In genomic region chrX:71669947-71670346, GRCh38 we compare ENCODE assay signal across 7 cellular contexts. TPM values are rescaled to one million over a fixed set of nuclear protein-coding genes. Genes with fewer than 3 reads are reported as not detected.
DNase-seq lines count a peak whose midpoint lies in the region; ATAC-seq and TF ChIP-seq lines count a peak whose summit lies in the region.
"Not testable (repeated sequence)": the region's sequence is repeated elsewhere in the genome, so short reads cannot be mapped to it uniquely, and the experiment has no call there.

No MANE protein-coding gene starts in this region.

- peaks cover 13% of the 10 kb centered on the region for H3K27me3 Mint-ChIP-seq in nephron (ENCODE audit: low read depth)

- H3K4me1 Mint-ChIP-seq in nephron: not testable (repeated sequence)

- not testable (repeated sequence) for H3K27ac Mint-ChIP-seq in nephron

- ATAC-seq in HG02642 (IDR thresholded peaks at IDR 0.05; ENCODE audit: poor library complexity, unreplicated experiment) (peak; percentile 52), left cardiac atrium (peak; percentile 71)

- not testable (repeated sequence) for H3K4me3 ChIP-seq in cardiac fibroblast (replicated peaks in 1 of 2; ENCODE audit: low read depth in 2 of 2, low read length in 2 of 2)

- intact Hi-C loops in left cardiac atrium (cut with DNase I): not testable (repeated sequence)

- H3K9me3 Mint-ChIP-seq in nephron: peaks cover 15% of the 10 kb centered on the region

- DNase-seq in GDM1 (lab: John Stamatoyannopoulos, UW): peak; percentile 12
- peak; percentile 42 to 72 for DNase-seq in NCI-H524 (lab: John Stamatoyannopoulos, UW)
- DNase-seq in activated CD4-positive, alpha-beta T cell treated with anti-CD3 and anti-CD28 coated beads for 48 hours: peak; percentile 51
- DNase-seq in cardiac fibroblast (ENCODE audit: low read depth in 2 of 2): peak in 1 of 2 donors; percentile 12
- DNase-seq in left cardiac atrium: not testable (repeated sequence)

- not testable (repeated sequence) for H3K36me3 Mint-ChIP-seq in nephron (ENCODE audit: low read depth)

- not testable (repeated sequence) for H3K4me3 Mint-ChIP-seq in nephron

- TF ChIP-seq CTCF in cardiac fibroblast (IDR thresholded peaks at IDR 0.05; ENCODE audit: low read depth, low read length) (peak; percentile 31), nephron (IDR thresholded peaks at IDR 0.05; ENCODE audit: unreplicated experiment in 3 of 3) (peak; percentile 41 to 49 (median 41))

RNA-seq across cellular contexts. Expression of gene CXorf49, which starts 48.1 kb away (rescaled TPM):
- total RNA-seq in left cardiac atrium: not detected

RNA-seq across cellular contexts. Expression of gene CXCR3, which starts 51.6 kb away (rescaled TPM):
- under 1 TPM; 0.24 to 0.82 TPM for total RNA-seq in left cardiac atrium
